ENCODE assay signal across 8 cellular contexts in the genomic region with DNA sequence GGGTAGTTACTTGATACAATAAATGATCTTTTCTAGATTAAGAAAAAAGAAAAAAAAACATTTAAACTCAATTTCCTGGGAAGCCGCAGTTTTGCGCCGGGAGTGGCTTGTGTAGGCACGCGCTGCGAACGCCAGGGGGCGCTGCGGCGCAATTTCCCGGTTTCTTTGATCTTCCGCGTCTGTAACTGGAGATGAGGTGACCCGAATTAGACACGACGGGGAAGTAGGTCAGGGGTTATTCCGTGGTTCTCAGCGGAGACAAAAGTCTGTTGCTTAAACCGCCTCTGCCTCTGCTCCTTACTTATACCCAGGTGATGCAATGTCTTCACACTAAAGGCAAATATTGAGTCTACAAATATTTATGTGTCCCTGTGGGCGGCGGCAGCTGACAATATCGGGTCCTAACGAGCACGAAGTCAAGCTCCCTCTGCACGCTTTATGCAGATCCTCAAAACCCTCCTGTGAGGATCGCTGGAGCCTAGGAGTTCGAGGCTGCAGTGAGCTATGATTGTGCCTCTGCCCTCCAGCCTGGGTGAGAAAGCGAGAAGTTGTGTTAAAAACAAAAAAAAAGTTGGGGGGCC. TPM values are rescaled to one million over a fixed set of nuclear protein-coding genes. Genes with fewer than 3 reads are reported as not detected.
DNase-seq lines count a peak whose midpoint lies in the region; ATAC-seq, FAIRE-seq and TF ChIP-seq lines count a peak whose summit lies in the region.

No MANE protein-coding gene starts in this region.

- H3K4me1 ChIP-seq in esophagus muscularis mucosa = peaks cover 0 to 8% (median 6%) of the 10 kb centered on the region in 4 donors

- peak overlapping the region; percentile 59 to 92 (median 85) for H3K4me3 Mint-ChIP-seq in naive B cell
- H3K4me3 Mint-ChIP-seq in stimulated activated effector memory CD8-positive, alpha-beta T cell treated with anti-CD3 and anti-CD28 coated beads, Interleukin-12 subunit alpha, Interleukin-12 subunit beta, amount 100 ng/mL, for 72 hours = peak overlapping the region; percentile 62

- H3K27me3 Mint-ChIP-seq in naive B cell = peaks cover 0 to 10% (median 0%) of the 10 kb centered on the region in 3 donors

- H3K27ac ChIP-seq in esophagus muscularis mucosa (replicated peaks in 1 of 4) = no peak overlapping the region

- peaks cover 10 to 15% (median 14%) of the 10 kb centered on the region in 3 donors for H3K4me1 Mint-ChIP-seq in naive B cell
- H3K4me1 Mint-ChIP-seq in stimulated activated effector memory CD8-positive, alpha-beta T cell treated with anti-CD3 and anti-CD28 coated beads, Interleukin-12 subunit alpha, Interleukin-12 subunit beta, amount 100 ng/mL, for 72 hours = peaks cover 13% of the 10 kb centered on the region

- no peaks in the 10 kb centered on the region for H3K9me3 ChIP-seq in esophagus muscularis mucosa

- no peaks in the 10 kb centered on the region for H3K36me3 Mint-ChIP-seq in naive B cell
- peaks cover 14% of the 10 kb centered on the region for H3K36me3 Mint-ChIP-seq in stimulated activated effector memory CD8-positive, alpha-beta T cell treated with anti-CD3 and anti-CD28 coated beads, Interleukin-12 subunit alpha, Interleukin-12 subunit beta, amount 100 ng/mL, for 72 hours

- DNase-seq in DMS53 treated with DMSO at 0.1 percent for 48 hours (lab: John Stamatoyannopoulos, UW; ENCODE audit: unreplicated experiment) = peak; percentile 83
- DNase-seq in KG1 (lab: John Stamatoyannopoulos, UW) = peak; percentile 81
- DNase-seq in RCC 7860 (ENCODE audit: low spot score) = peak; percentile 53
- DNase-seq in activated T-cell treated with anti-CD3 and anti-CD28 coated beads, Interleukin-2, amount 50 U/mL, for 48 hours = peak; percentile 92 to 94
- peak; percentile 97 for DNase-seq in esophagus muscularis mucosa (ENCODE audit: extremely low spot score)
- DNase-seq in naive B cell = peak; percentile 74
- peak; percentile 85 to 91 for DNase-seq in stimulated activated effector memory CD8-positive, alpha-beta T cell treated with anti-CD3 and anti-CD28 coated beads, Interleukin-12 subunit alpha, Interleukin-12 subunit beta, amount 100 ng/mL, for 72 hours (ENCODE audit: low spot score in 2 of 2)

- peak in 2 of 3 experiments; percentile 95 to 98 for TF ChIP-seq CTCF in esophagus muscularis mucosa (IDR thresholded peaks at IDR 0.05)

- 6% methylated on average over 28 of the region's 28 CpGs for WGBS in esophagus muscularis mucosa

- H3K27ac Mint-ChIP-seq in naive B cell = peak overlapping the region in 3 of 6 donors; percentile 44 to 94 (median 90)
- peak overlapping the region; percentile 82 for H3K27ac Mint-ChIP-seq in stimulated activated effector memory CD8-positive, alpha-beta T cell treated with anti-CD3 and anti-CD28 coated beads, Interleukin-12 subunit alpha, Interleukin-12 subunit beta, amount 100 ng/mL, for 72 hours

- peak overlapping the region; percentile 25 to 39 (median 28) for H3K4me3 ChIP-seq in esophagus muscularis mucosa

- intact Hi-C loops in esophagus muscularis mucosa (cut with DNase I) = loop anchor here (1.0 to 2.0 kb wide), 2 partner anchors 29 to 145 kb away; no protein-coding TSS in a partner anchor

- ATAC-seq in naive B cell (ENCODE audit: low read depth in 2 of 2) (peak; percentile 90 to 93), GM18861 (IDR thresholded peaks at IDR 0.05; ENCODE audit: unreplicated experiment) (no peak)
- peak; percentile 91 for ATAC-seq in stimulated activated effector memory CD8-positive, alpha-beta T cell treated with anti-CD3 and anti-CD28 coated beads, Interleukin-12 subunit alpha, Interleukin-12 subunit beta, amount 100 ng/mL, for 72 hours

- no peaks in the 10 kb centered on the region for H3K9me3 Mint-ChIP-seq in naive B cell
- no peaks in the 10 kb centered on the region for H3K9me3 Mint-ChIP-seq in stimulated activated effector memory CD8-positive, alpha-beta T cell treated with anti-CD3 and anti-CD28 coated beads, Interleukin-12 subunit alpha, Interleukin-12 subunit beta, amount 100 ng/mL, for 72 hours

- no peak for TF ChIP-seq EP300 in esophagus muscularis mucosa (IDR thresholded peaks at IDR 0.05)

- FAIRE-seq in RCC 7860 (lab: Jason Lieb, UNC) = peak; percentile 58

- H3K27me3 ChIP-seq in esophagus muscularis mucosa = peaks cover 0 to 44% (median 0%) of the 10 kb centered on the region in 4 donors

- H3K36me3 ChIP-seq in esophagus muscularis mucosa = no peaks in the 10 kb centered on the region

- no peak for TF ChIP-seq POLR2A in esophagus muscularis mucosa (IDR thresholded peaks at IDR 0.05; ENCODE audit: low read depth)

RNA-seq across cellular contexts. Expression of a gene that starts 15.2 kb away (rescaled TPM):
- total RNA-seq in esophagus muscularis mucosa = 10 to 100 TPM in 3 of 4 donors, 1 to 10 TPM in 1; 7.2 to 14.4 (median 11.7) TPM
- 10 to 100 TPM; 71.0 to 86.2 (median 79.5) TPM for polyA plus RNA-seq in naive B cell (ENCODE audit: low read depth in 6 of 6)

RNA-seq across cellular contexts. Expression of a gene that starts 16.7 kb away (rescaled TPM):
- 1 to 10 TPM in 1 of 4 donors, not detected in 3; 1.3 TPM for total RNA-seq in esophagus muscularis mucosa
- polyA plus RNA-seq in naive B cell (ENCODE audit: low read depth in 6 of 6) = not detected

RNA-seq across cellular contexts. Expression of a gene that starts 18.6 kb away (rescaled TPM):
- total RNA-seq in esophagus muscularis mucosa = not detected
- polyA plus RNA-seq in naive B cell (ENCODE audit: low read depth in 6 of 6) = under 1 TPM in 4 of 6 donors, not detected in 2; 0.64 to 0.76 (median 0.70) TPM

RNA-seq across cellular contexts. Expression of a gene that starts 22.6 kb away (rescaled TPM):
- 10 to 100 TPM; 19.5 to 80.9 (median 26.2) TPM for total RNA-seq in esophagus muscularis mucosa
- 100 to 1,000 TPM; 195 to 441 (median 254) TPM for polyA plus RNA-seq in naive B cell (ENCODE audit: low read depth in 6 of 6)

RNA-seq across cellular contexts. Expression of a gene that starts 22.8 kb away (rescaled TPM):
- 10 to 100 TPM; 32.0 to 56.2 (median 44.5) TPM for total RNA-seq in esophagus muscularis mucosa
- polyA plus RNA-seq in naive B cell (ENCODE audit: low read depth in 6 of 6) = 10 to 100 TPM in 2 of 6 donors, 1 to 10 TPM in 4; 3.2 to 21.7 (median 8.9) TPM
